In genomic region chr4:39626261-39626660, GRCh38 we compare ENCODE assay signal across 10 cellular contexts. TPM values are rescaled to one million over a fixed set of nuclear protein-coding genes. Genes with fewer than 3 reads are reported as not detected.
DNase-seq lines count a peak whose midpoint lies in the region; ATAC-seq lines count a peak whose summit lies in the region.
"Had no signal": no experiment of that assay in that cellular context is flagged by ENCODE, and none has a peak within 500 bp of the region (broad histone marks: within the 10 kb centered on the region; RNA-seq: fewer than 3 reads in every experiment).

No MANE protein-coding gene starts in this region.

- H3K4me1 Mint-ChIP-seq in stimulated activated naive B cell treated with anti-CD40 and anti-IgM and Interleukin-4, amounts not matched to agents 10 μg/mL and 1 μg/mL and 100 μg/mL, for 72 hours = peaks cover 33 to 77% of the 10 kb centered on the region in 2 donors
- H3K4me1 Mint-ChIP-seq in activated CD8-positive, alpha-beta memory T cell treated with anti-CD3 and anti-CD28 coated beads, Interleukin-2, amount 10 ng/mL, durations not matched to agents 7 days and 5 days = peaks cover 5% of the 10 kb centered on the region

- peaks cover 10 to 12% of the 10 kb centered on the region in 2 donors for H3K36me3 Mint-ChIP-seq in stimulated activated naive B cell treated with anti-CD40 and anti-IgM and Interleukin-4, amounts not matched to agents 10 μg/mL and 1 μg/mL and 100 μg/mL, for 72 hours
- H3K36me3 Mint-ChIP-seq in activated CD8-positive, alpha-beta memory T cell treated with anti-CD3 and anti-CD28 coated beads, Interleukin-2, amount 10 ng/mL, durations not matched to agents 7 days and 5 days = no peaks in the 10 kb centered on the region

- H3K27me3 Mint-ChIP-seq in stimulated activated naive B cell treated with anti-CD40 and anti-IgM and Interleukin-4, amounts not matched to agents 10 μg/mL and 1 μg/mL and 100 μg/mL, for 72 hours = no peaks in the 10 kb centered on the region
- H3K27me3 Mint-ChIP-seq in activated CD8-positive, alpha-beta memory T cell treated with anti-CD3 and anti-CD28 coated beads, Interleukin-2, amount 10 ng/mL, durations not matched to agents 7 days and 5 days = no peaks in the 10 kb centered on the region

- peak; percentile 77 for ATAC-seq in HG02623 (IDR thresholded peaks at IDR 0.05; ENCODE audit: unreplicated experiment)
- peak; percentile 86 to 90 for ATAC-seq in stimulated activated naive B cell treated with anti-CD40 and anti-IgM and Interleukin-4, amounts not matched to agents 10 μg/mL and 1 μg/mL and 100 μg/mL, for 72 hours (replicated peaks)
- no peak for ATAC-seq in activated CD8-positive, alpha-beta memory T cell treated with anti-CD3 and anti-CD28 coated beads, Interleukin-2, amount 10 ng/mL, durations not matched to agents 7 days and 5 days
- ATAC-seq: left lobe of liver, psoas muscle had no signal

- no peaks in the 10 kb centered on the region for H3K9me3 Mint-ChIP-seq in stimulated activated naive B cell treated with anti-CD40 and anti-IgM and Interleukin-4, amounts not matched to agents 10 μg/mL and 1 μg/mL and 100 μg/mL, for 72 hours
- no peaks in the 10 kb centered on the region for H3K9me3 Mint-ChIP-seq in activated CD8-positive, alpha-beta memory T cell treated with anti-CD3 and anti-CD28 coated beads, Interleukin-2, amount 10 ng/mL, durations not matched to agents 7 days and 5 days (ENCODE audit: low read depth)

- CTCF ChIA-PET in activated CD8-positive, alpha-beta memory T cell treated with anti-CD3 and anti-CD28 coated beads, Interleukin-2, amount 10 ng/mL, durations not matched to agents 7 days and 5 days (lab: Charles Lee) = no interaction called here

- peak overlapping the region; percentile 94 for H3K27ac Mint-ChIP-seq in stimulated activated naive B cell treated with anti-CD40 and anti-IgM and Interleukin-4, amounts not matched to agents 10 μg/mL and 1 μg/mL and 100 μg/mL, for 72 hours
- no peak overlapping the region for H3K27ac Mint-ChIP-seq in activated CD8-positive, alpha-beta memory T cell treated with anti-CD3 and anti-CD28 coated beads, Interleukin-2, amount 10 ng/mL, durations not matched to agents 7 days and 5 days

- H3K4me3 Mint-ChIP-seq in stimulated activated naive B cell treated with anti-CD40 and anti-IgM and Interleukin-4, amounts not matched to agents 10 μg/mL and 1 μg/mL and 100 μg/mL, for 72 hours = peak overlapping the region; percentile 79 to 81
- H3K4me3 Mint-ChIP-seq in activated CD8-positive, alpha-beta memory T cell treated with anti-CD3 and anti-CD28 coated beads, Interleukin-2, amount 10 ng/mL, durations not matched to agents 7 days and 5 days = no peak overlapping the region

- in situ Hi-C loops in KBM-7 (cut with MboI; ENCODE audit: low pct_unique_long_range_greater_than_20kb, low sequenced_read_pairs) = no loop called here

- DNase-seq in SIG-M5 treated with dmso at 0.1 percent for 504 hours (lab: John Stamatoyannopoulos, UW; ENCODE audit: unreplicated experiment) (peak; percentile 75), SIG-M5 (lab: John Stamatoyannopoulos, UW) (no peak), KBM-7 (peak; percentile 55), NCI-H82 (lab: John Stamatoyannopoulos, UW) (no peak), NCI-H2227 (lab: John Stamatoyannopoulos, UW; ENCODE audit: unreplicated experiment) (no peak)
- peak; percentile 61 for DNase-seq in stimulated activated naive B cell treated with anti-CD40 and anti-IgM and Interleukin-4, amounts not matched to agents 10 μg/mL and 1 μg/mL and 100 μg/mL, for 72 hours
- no peak for DNase-seq in activated CD8-positive, alpha-beta memory T cell treated with anti-CD3 and anti-CD28 coated beads, Interleukin-2, amount 10 ng/mL, durations not matched to agents 7 days and 5 days
- DNase-seq: psoas muscle had no signal

RNA-seq across cellular contexts. Expression of gene SMIM14, which starts 12.4 kb away (rescaled TPM):
- total RNA-seq in activated CD8-positive, alpha-beta memory T cell treated with anti-CD3 and anti-CD28 coated beads, Interleukin-2, amount 10 ng/mL, durations not matched to agents 7 days and 5 days = 1 to 10 TPM; 1.8 to 3.3 TPM

Comparison
In these comparisons a context has a peak if more than half of its experiments do, and no peak if none do; other contexts are left out.
1. DNase-seq: peak in SIG-M5 treated with dmso at 0.1 percent for 504 hours (single experiment), KBM-7 (single experiment) and stimulated activated naive B cell treated with anti-CD40 and anti-IgM and Interleukin-4, amounts not matched to agents 10 μg/mL and 1 μg/mL and 100 μg/mL, for 72 hours (single experiment); none in SIG-M5 (single experiment), activated CD8-positive, alpha-beta memory T cell treated with anti-CD3 and anti-CD28 coated beads, Interleukin-2, amount 10 ng/mL, durations not matched to agents 7 days and 5 days (single experiment), NCI-H82 (single experiment) and NCI-H2227 (single experiment).